8 cellular contexts compared by ENCODE assay signal in the genomic region with DNA sequence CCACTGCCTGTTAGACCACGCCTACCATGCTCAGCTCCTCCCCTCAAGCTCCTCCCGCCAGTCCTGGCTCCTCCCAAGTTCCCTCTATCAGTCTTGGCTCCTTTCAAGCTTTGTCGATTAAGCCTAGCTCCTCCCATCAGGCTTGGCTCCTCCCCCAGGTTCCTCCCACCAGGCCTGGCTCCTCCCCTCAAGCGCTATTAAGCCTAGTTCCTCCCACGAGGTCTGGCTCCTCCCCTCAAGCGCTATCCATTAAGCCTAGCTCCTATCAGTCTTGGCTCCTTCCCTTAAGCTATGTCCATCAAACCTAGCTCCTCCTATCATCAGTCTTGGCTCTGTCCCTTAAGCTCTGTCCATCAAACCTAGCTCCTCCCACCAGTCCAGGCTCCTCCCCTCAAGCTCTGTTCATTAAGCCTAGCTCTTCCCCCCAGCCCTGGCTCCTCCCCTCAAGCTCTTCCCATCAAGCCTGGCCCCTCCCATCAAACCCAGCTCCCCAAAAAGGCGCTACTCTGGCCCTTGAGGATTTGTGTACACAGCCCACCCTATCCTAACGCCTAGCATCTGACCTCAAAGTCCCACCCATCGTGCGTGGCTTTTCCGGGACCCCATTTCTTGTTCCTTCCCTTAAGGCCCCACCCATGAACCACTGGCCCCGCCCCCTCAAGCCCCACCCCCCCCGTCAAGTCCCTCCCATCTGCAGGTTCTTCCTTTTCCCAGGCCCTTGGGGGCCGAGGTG.
DNase-seq lines count a peak whose midpoint lies in the region; ATAC-seq lines count a peak whose summit lies in the region.

No MANE protein-coding gene starts in this region.

- H3K36me3 Mint-ChIP-seq in activated T-cell treated with anti-CD3 and anti-CD28 coated beads, Interleukin-2, amount 50 U/mL, for 24 hours (ENCODE audit: low read depth): no peaks in the 10 kb centered on the region

- ATAC-seq in GM21786 (IDR thresholded peaks at IDR 0.05; ENCODE audit: unreplicated experiment): no peak
- no peak for ATAC-seq in GM18502 (IDR thresholded peaks at IDR 0.05; ENCODE audit: poor library complexity, unreplicated experiment)

- no peaks in the 10 kb centered on the region for H3K4me1 Mint-ChIP-seq in activated T-cell treated with anti-CD3 and anti-CD28 coated beads, Interleukin-2, amount 50 U/mL, for 24 hours (ENCODE audit: low read depth)

- H3K4me3 Mint-ChIP-seq in activated T-cell treated with anti-CD3 and anti-CD28 coated beads, Interleukin-2, amount 50 U/mL, for 24 hours: no peak overlapping the region

- no peaks in the 10 kb centered on the region for H3K9me3 Mint-ChIP-seq in activated T-cell treated with anti-CD3 and anti-CD28 coated beads, Interleukin-2, amount 50 U/mL, for 24 hours

- peak; percentile 47 for DNase-seq in activated T-cell treated with anti-CD3 and anti-CD28 coated beads, Interleukin-2, amount 50 U/mL, for 24 hours
- DNase-seq in activated T-cell treated with anti-CD3 and anti-CD28 coated beads for 4 hours: no peak
- DNase-seq in OCI-M2 (lab: John Stamatoyannopoulos, UW; ENCODE audit: unreplicated experiment): peak; percentile 98
- DNase-seq in cerebellar cortex (ENCODE audit: low spot score): peak; percentile 49
- peak; percentile 17 to 35 for DNase-seq in stimulated activated CD8-positive, alpha-beta memory T cell treated with anti-CD3 and anti-CD28 coated beads, Interleukin-7, amount 100 ng/mL, for 48 hours (ENCODE audit: extremely low read depth in 1 of 2, low read depth in 1 of 2)
- DNase-seq in effector CD4-positive, alpha-beta T cell: no peak

- peaks cover 26% of the 10 kb centered on the region for H3K27me3 Mint-ChIP-seq in activated T-cell treated with anti-CD3 and anti-CD28 coated beads, Interleukin-2, amount 50 U/mL, for 24 hours

- H3K27ac Mint-ChIP-seq in activated T-cell treated with anti-CD3 and anti-CD28 coated beads, Interleukin-2, amount 50 U/mL, for 24 hours: no peak overlapping the region

Comparison
In these comparisons a context has a peak if more than half of its experiments do, and no peak if none do; other contexts are left out.
1. DNase-seq: peak in activated T-cell treated with anti-CD3 and anti-CD28 coated beads, Interleukin-2, amount 50 U/mL, for 24 hours (single experiment), OCI-M2 (single experiment), cerebellar cortex (single experiment) and stimulated activated CD8-positive, alpha-beta memory T cell treated with anti-CD3 and anti-CD28 coated beads, Interleukin-7, amount 100 ng/mL, for 48 hours (2 of 2); none in activated T-cell treated with anti-CD3 and anti-CD28 coated beads for 4 hours (single experiment) and effector CD4-positive, alpha-beta T cell (single experiment).